Comparison of ENCODE assay signal across 11 cellular contexts in the genomic region with DNA sequence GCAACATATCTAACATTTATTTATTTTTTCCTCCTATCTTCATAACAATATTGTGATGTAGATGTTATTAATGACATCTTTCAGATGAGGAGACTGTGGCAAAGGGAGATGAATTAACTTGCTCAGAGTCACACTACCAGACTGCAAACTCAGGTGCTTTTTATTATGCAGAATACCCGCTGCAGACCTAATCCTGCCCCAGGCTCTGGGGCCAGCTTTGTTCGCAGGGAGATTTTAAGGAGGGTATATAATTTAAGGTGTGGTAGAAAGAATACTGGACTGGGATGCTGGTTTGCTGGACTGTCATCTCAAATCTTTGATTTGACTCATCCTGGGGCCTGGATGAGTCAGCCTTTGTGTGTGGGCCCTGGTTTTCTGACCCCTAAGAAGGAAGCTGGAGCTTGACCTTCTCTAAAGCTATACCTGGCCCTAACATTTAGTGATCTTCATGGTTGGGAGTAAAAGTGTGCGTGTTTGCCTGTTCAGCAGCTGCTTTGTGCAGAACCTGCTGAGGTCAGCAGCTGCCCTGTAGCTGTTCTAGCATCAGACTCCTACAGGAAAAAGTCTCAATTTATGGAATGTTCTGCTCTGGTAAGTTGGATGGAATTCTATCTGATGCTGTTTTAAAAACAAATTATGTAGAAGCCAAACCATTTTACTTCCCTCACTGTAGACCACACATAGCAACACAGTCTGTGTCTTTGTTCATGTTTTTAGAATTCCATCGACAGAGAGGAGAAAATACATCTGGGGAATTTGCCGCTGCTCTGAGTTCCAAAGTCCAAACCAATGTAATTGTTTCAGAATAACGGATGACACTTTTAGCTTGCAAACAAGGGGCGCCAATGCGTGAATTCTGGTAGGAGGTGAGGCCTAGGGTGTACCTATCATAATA. TPM values are rescaled to one million over a fixed set of nuclear protein-coding genes. Genes with fewer than 3 reads are reported as not detected.
DNase-seq lines count a peak whose midpoint lies in the region; ATAC-seq, FAIRE-seq and TF ChIP-seq lines count a peak whose summit lies in the region.
"Had no signal": no experiment of that assay in that cellular context is flagged by ENCODE, and none has a peak within 500 bp of the region (broad histone marks: within the 10 kb centered on the region; RNA-seq: fewer than 3 reads in every experiment).

No MANE protein-coding gene starts in this region.

- no peaks in the 10 kb centered on the region for H3K27me3 Mint-ChIP-seq in HFFc6 (ENCODE audit: insufficient read depth)
- H3K27me3 Mint-ChIP-seq: central memory CD8-positive, alpha-beta T cell had no signal

- H3K36me3 ChIP-seq in trophoblast cell (ENCODE audit: control insufficient read depth in 1 of 2, insufficient read depth in 2 of 2, low read length in 2 of 2): no peaks in the 10 kb centered on the region
- H3K36me3 ChIP-seq: neural progenitor cell had no signal

- H3K4me3 Mint-ChIP-seq in HFFc6: 0 out of 2 replicates have a peak overlapping the region, but pooled peaks have one; percentile 1
- H3K4me3 Mint-ChIP-seq: central memory CD8-positive, alpha-beta T cell; neural progenitor cell had no signal

- no peaks in the 10 kb centered on the region for H3K9me3 ChIP-seq in trophoblast cell (ENCODE audit: insufficient read depth, low read depth, low read length)
- H3K9me3 ChIP-seq: SJCRH30 had no signal

- H2AFZ ChIP-seq in trophoblast cell (ENCODE audit: insufficient read depth, low read length, poor library complexity): no peak overlapping the region
- H2AFZ ChIP-seq: neural progenitor cell had no signal

- H3K79me2 ChIP-seq in trophoblast cell (ENCODE audit: control insufficient read depth, insufficient read depth, low read length, poor library complexity): no peaks in the 10 kb centered on the region

- no peak overlapping the region for H2BK5ac ChIP-seq in trophoblast cell (ENCODE audit: low read depth, low read length, poor library complexity)

- peaks cover 42% of the 10 kb centered on the region for H3K4me1 Mint-ChIP-seq in HFFc6 (ENCODE audit: low read depth)

- peaks cover 3 to 5% of the 10 kb centered on the region in 2 experiments for H3K4me1 ChIP-seq in trophoblast cell (ENCODE audit: control insufficient read depth in 1 of 2, insufficient read depth in 2 of 2, low read length in 2 of 2)

- no peak overlapping the region for H3K18ac ChIP-seq in trophoblast cell (ENCODE audit: low read length)

- H4K8ac ChIP-seq in trophoblast cell (ENCODE audit: low read depth, low read length): no peak overlapping the region

- no peak overlapping the region for H4K91ac ChIP-seq in trophoblast cell (ENCODE audit: low read depth, low read length)

- H3K27me3 ChIP-seq in trophoblast cell (ENCODE audit: insufficient read depth, low read length): no peaks in the 10 kb centered on the region
- H3K27me3 ChIP-seq: neural progenitor cell, SJCRH30 had no signal

- peaks cover 5% of the 10 kb centered on the region for H3K79me1 ChIP-seq in trophoblast cell (ENCODE audit: low read length)

- ATAC-seq in GM18511 (IDR thresholded peaks at IDR 0.05; ENCODE audit: unreplicated experiment): peak; percentile 67

- H3K27ac ChIP-seq in trophoblast cell (ENCODE audit: low read depth, low read length): peak overlapping the region; percentile 24
- H3K27ac ChIP-seq: neural progenitor cell, SJCRH30 had no signal

- DNase-seq in HFFc6 (peak; percentile 30), RCC 7860 (ENCODE audit: low spot score) (peak; percentile 21), trophoblast cell (no peak), NCI-H2107 (lab: John Stamatoyannopoulos, UW) (no peak), globus pallidus (ENCODE audit: low spot score) (no peak), H4 (ENCODE audit: low spot score) (no peak), foreskin melanocyte (no peak)
- DNase-seq: SJCRH30 had no signal

- H3K27ac Mint-ChIP-seq in HFFc6: peak overlapping the region; percentile 77
- H3K27ac Mint-ChIP-seq: neural progenitor cell had no signal

- H3K4me3 ChIP-seq in trophoblast cell (ENCODE audit: low read depth, low read length): no peak overlapping the region
- H3K4me3 ChIP-seq: neural progenitor cell, SJCRH30 had no signal

- no peak overlapping the region for H2BK120ac ChIP-seq in trophoblast cell (ENCODE audit: insufficient read depth, low read length, poor library complexity)

- no peak overlapping the region for H3K23ac ChIP-seq in trophoblast cell (ENCODE audit: low read length)

- H4K12ac ChIP-seq in trophoblast cell (ENCODE audit: low read depth, low read length): no peak overlapping the region

- no peaks in the 10 kb centered on the region for H3K36me3 Mint-ChIP-seq in HFFc6 (ENCODE audit: low read depth)
- H3K36me3 Mint-ChIP-seq: neural progenitor cell had no signal

- no peak overlapping the region for H3K4ac ChIP-seq in trophoblast cell (ENCODE audit: low read depth, low read length)

- TF ChIP-seq CTCF in HFFc6 (IDR thresholded peaks at IDR 0.05): no peak

- no peaks in the 10 kb centered on the region for H3K9me3 Mint-ChIP-seq in HFFc6
- H3K9me3 Mint-ChIP-seq: central memory CD8-positive, alpha-beta T cell; neural progenitor cell had no signal

- no CpG with 5 or more reads among the region's 8 CpGs for WGBS in trophoblast cell (ENCODE audit: extremely low coverage, insufficient coverage, insufficient read length)

- no peak overlapping the region for H3K9ac ChIP-seq in trophoblast cell (ENCODE audit: low read length)
- H3K9ac ChIP-seq: neural progenitor cell had no signal

- no peak overlapping the region for H3K14ac ChIP-seq in trophoblast cell (ENCODE audit: low read length)

- FAIRE-seq in RCC 7860 (lab: Jason Lieb, UNC): no peak

- H2BK12ac ChIP-seq in trophoblast cell (ENCODE audit: low read length): no peak overlapping the region

- no peak overlapping the region for H3K4me2 ChIP-seq in trophoblast cell (ENCODE audit: low read length)
- H3K4me2 ChIP-seq: neural progenitor cell had no signal

- no peak overlapping the region for H2AK5ac ChIP-seq in trophoblast cell (ENCODE audit: low read length)

RNA-seq across cellular contexts. Expression of a gene that starts 4.5 kb away (rescaled TPM):
- total RNA-seq in HFFc6 (2021; fragmentation: NEBNext Ultra II Directional; extraction: Animal tissue kit (Norgen Biotek cat#: 25700)): 10 to 100 TPM in 3 of 6 experiments, 1 to 10 TPM in 3; 9.2 to 13.1 (median 10.3) TPM
- 12.4 and 13.2 TPM in 2 replicates for polyA plus RNA-seq in trophoblast cell (2013)
- 9.4 and 10.0 TPM in 2 replicates for total RNA-seq in H4 (2014; rRNA removed; shearing (Covaris generic))

Comparison
In these comparisons a context has a peak if more than half of its experiments do, and no peak if none do; other contexts are left out.
1. DNase-seq: peak in HFFc6 (single experiment) and RCC 7860 (single experiment); none in trophoblast cell (0 of 2), NCI-H2107 (single experiment), globus pallidus (single experiment), H4 (single experiment) and foreskin melanocyte (single experiment).